8 cellular contexts compared by ENCODE assay signal in genomic region chr4:83109480-83110221, GRCh38. TPM values are rescaled to one million over a fixed set of nuclear protein-coding genes. Genes with fewer than 3 reads are reported as not detected.
DNase-seq lines count a peak whose midpoint lies in the region; ATAC-seq, FAIRE-seq and TF ChIP-seq lines count a peak whose summit lies in the region.

No MANE protein-coding gene starts in this region.

- peak overlapping the region; percentile 95 for H3K27ac Mint-ChIP-seq in T-helper 1 cell treated with Interleukin-12 subunit alpha and Interleukin-12 subunit beta and Interleukin-4 antibody, amounts not matched to agents 30 μg/mL and 1 μg/mL, for 36 hours

- FAIRE-seq in bronchial epithelial cell (lab: Jason Lieb, UNC), result no peak
- no peak for FAIRE-seq in D721Med (lab: Jason Lieb, UNC)

- peaks cover 54% of the 10 kb centered on the region for H3K4me1 ChIP-seq in DND-41 (ENCODE audit: insufficient read depth, low read length)

- H3K9ac ChIP-seq in DND-41 (ENCODE audit: low read depth, low read length), result peak overlapping the region; percentile 69

- H3K9me3 Mint-ChIP-seq in T-helper 1 cell treated with Interleukin-12 subunit alpha and Interleukin-12 subunit beta and Interleukin-4 antibody, amounts not matched to agents 30 μg/mL and 1 μg/mL, for 36 hours, result no peaks in the 10 kb centered on the region

- peak overlapping the region; percentile 81 for H2AFZ ChIP-seq in DND-41 (ENCODE audit: low read depth, low read length)

- H4K20me1 ChIP-seq in DND-41 (ENCODE audit: insufficient read depth, low read length), result no peaks in the 10 kb centered on the region

- DNase-seq in DND-41 (peak; percentile 55), bronchial epithelial cell (ENCODE audit: low read depth) (peak; percentile 16), left kidney (ENCODE audit: low read depth, low spot score) (peak; percentile 83), D721Med (ENCODE audit: insufficient read length, low spot score) (no peak)
- DNase-seq in Jurkat, Clone E6-1 (ENCODE audit: low read depth, low spot score), result no peak
- DNase-seq in stimulated activated CD8-positive, alpha-beta memory T cell treated with anti-CD3 and anti-CD28 coated beads, Interleukin-4, amount 100 ng/mL, for 24 hours (ENCODE audit: low read depth), result peak; percentile 24

- H3K79me2 ChIP-seq in DND-41 (ENCODE audit: insufficient read depth, low read length), result peaks cover 34% of the 10 kb centered on the region

- H3K4me3 ChIP-seq in DND-41 (ENCODE audit: low read depth in 1 of 2, low read length in 2 of 2), result peak overlapping the region; percentile 44 to 62
- peak overlapping the region; percentile 56 for H3K4me3 ChIP-seq in Jurkat, Clone E6-1 (ENCODE audit: low read length)
- H3K4me3 ChIP-seq in bronchial epithelial cell (ENCODE audit: low read depth, low read length), result peak overlapping the region; percentile 46

- no peaks in the 10 kb centered on the region for H3K9me3 ChIP-seq in DND-41 (ENCODE audit: insufficient read depth, low read length, severe bottlenecking)

- H3K27me3 ChIP-seq in DND-41 (ENCODE audit: insufficient read depth, low read length, poor library complexity) (no peaks in the 10 kb centered on the region), bronchial epithelial cell (ENCODE audit: control insufficient read depth, insufficient read depth, low read length) (no peaks in the 10 kb centered on the region)

- H3K36me3 ChIP-seq in DND-41 (ENCODE audit: insufficient read depth, low read length), result peaks cover 8% of the 10 kb centered on the region
- H3K36me3 ChIP-seq in bronchial epithelial cell (ENCODE audit: control insufficient read depth, insufficient read depth, low read length), result no peaks in the 10 kb centered on the region

- peaks cover 48% of the 10 kb centered on the region for H3K36me3 Mint-ChIP-seq in T-helper 1 cell treated with Interleukin-12 subunit alpha and Interleukin-12 subunit beta and Interleukin-4 antibody, amounts not matched to agents 30 μg/mL and 1 μg/mL, for 36 hours (ENCODE audit: low read depth)

- TF ChIP-seq CTCF in DND-41 (IDR thresholded peaks at IDR 0.05; ENCODE audit: borderline replicate concordance, extremely low read depth, low read length, poor library complexity, severe bottlenecking) (no peak), bronchial epithelial cell (IDR thresholded peaks at IDR 0.05; ENCODE audit: insufficient read depth, low read length, severe bottlenecking) (no peak), D721Med (IDR thresholded peaks at IDR 0.05; ENCODE audit: insufficient read depth, missing control alignments) (no peak)

- H3K27ac ChIP-seq in DND-41 (ENCODE audit: low read length), result peak overlapping the region; percentile 88

- H3K27me3 Mint-ChIP-seq in T-helper 1 cell treated with Interleukin-12 subunit alpha and Interleukin-12 subunit beta and Interleukin-4 antibody, amounts not matched to agents 30 μg/mL and 1 μg/mL, for 36 hours (ENCODE audit: low read depth), result no peaks in the 10 kb centered on the region

- peaks cover 44% of the 10 kb centered on the region for H3K4me1 Mint-ChIP-seq in T-helper 1 cell treated with Interleukin-12 subunit alpha and Interleukin-12 subunit beta and Interleukin-4 antibody, amounts not matched to agents 30 μg/mL and 1 μg/mL, for 36 hours (ENCODE audit: low read depth)

- peak overlapping the region; percentile 78 for H3K4me2 ChIP-seq in DND-41 (ENCODE audit: insufficient read depth, low read length)

- H3K4me3 Mint-ChIP-seq in T-helper 1 cell treated with Interleukin-12 subunit alpha and Interleukin-12 subunit beta and Interleukin-4 antibody, amounts not matched to agents 30 μg/mL and 1 μg/mL, for 36 hours, result peak overlapping the region; percentile 91

- peak; percentile 39 for ATAC-seq in DND-41 (ENCODE audit: insufficient read depth, low read depth)
- peak; percentile 31 for ATAC-seq in GM21528 (IDR thresholded peaks at IDR 0.05; ENCODE audit: low FRiP score, unreplicated experiment)

RNA-seq across cellular contexts. Expression of gene PLAC8, which starts 4.9 kb away (rescaled TPM):
- 31.1 TPM for polyA plus RNA-seq in Jurkat, Clone E6-1 (2012; ENCODE audit: insufficient read depth, insufficient read length)
- 0.79 and 4.4 TPM in 2 replicates for total RNA-seq in bronchial epithelial cell

Comparison
In these comparisons a context has a peak if more than half of its experiments do, and no peak if none do; other contexts are left out.
1. DNase-seq: peak in DND-41 (single experiment), bronchial epithelial cell (single experiment), left kidney (single experiment) and stimulated activated CD8-positive, alpha-beta memory T cell treated with anti-CD3 and anti-CD28 coated beads, Interleukin-4, amount 100 ng/mL, for 24 hours (single experiment); none in Jurkat, Clone E6-1 (single experiment) and D721Med (single experiment).
2. Peak in every context shown above with its lines, with median percentiles within 50 percentile points of each other: H3K4me3 ChIP-seq.